In genomic region chr2:207833265-207833751, GRCh38 we compare ENCODE assay signal across 12 cellular contexts.
DNase-seq lines count a peak whose midpoint lies in the region; ATAC-seq and TF ChIP-seq lines count a peak whose summit lies in the region.
"Had no signal": no experiment of that assay in that cellular context is flagged by ENCODE, and none has a peak within 500 bp of the region (broad histone marks: within the 10 kb centered on the region; RNA-seq: fewer than 3 reads in every experiment).

No MANE protein-coding gene starts in this region.

- H3K9me2 ChIP-seq in SK-N-SH (no peaks in the 10 kb centered on the region), PC-9 (ENCODE audit: insufficient read depth) (no peaks in the 10 kb centered on the region)

- no peak for TF ChIP-seq RAD21 in SK-N-SH (IDR thresholded peaks at IDR 0.05; ENCODE audit: low read length)

- ATAC-seq in GM18517 (IDR thresholded peaks at IDR 0.05; ENCODE audit: unreplicated experiment) (peak; percentile 97), GM21515 (IDR thresholded peaks at IDR 0.05; ENCODE audit: unreplicated experiment) (peak; percentile 92), HG03280 (IDR thresholded peaks at IDR 0.05; ENCODE audit: unreplicated experiment) (peak; percentile 92)

- H4K20me1 ChIP-seq in SK-N-SH (ENCODE audit: insufficient read depth) (no peaks in the 10 kb centered on the region), PC-9 (ENCODE audit: insufficient read depth) (no peaks in the 10 kb centered on the region)

- no peaks in the 10 kb centered on the region for H3K79me2 ChIP-seq in SK-N-SH (ENCODE audit: insufficient read depth)
- no peaks in the 10 kb centered on the region for H3K79me2 ChIP-seq in PC-9 (ENCODE audit: low read depth)

- peak; percentile 12 for DNase-seq in fibroblast of villous mesenchyme (ENCODE audit: low read depth)
- DNase-seq in COR-L47 (lab: John Stamatoyannopoulos, UW) = no peak
- no peak for DNase-seq in thyroid gland
- DNase-seq in SK-N-SH = no peak
- no peak for DNase-seq in PC-9
- DNase-seq: immature natural killer cell, NCI-H146, tibial artery, WERI-Rb-1 had no signal

- no peak for TF ChIP-seq POLR2A in thyroid gland (IDR thresholded peaks at IDR 0.05)

- intact Hi-C loops in thyroid gland (cut with DNase I) = no loop called here
- intact Hi-C loops in PC-9 (cut with micrococcal nuclease; ENCODE audit: unreplicated experiment) = no loop called here

- no peak for TF ChIP-seq EP300 in SK-N-SH (IDR thresholded peaks at IDR 0.05; ENCODE audit: borderline replicate concordance in 1 of 2, low read depth in 1 of 2, low read length in 1 of 2)

- H3K4me2 ChIP-seq in SK-N-SH (no peak overlapping the region), PC-9 (no peak overlapping the region)

- H3K27ac ChIP-seq in thyroid gland = no peak overlapping the region
- H3K27ac ChIP-seq in SK-N-SH (ENCODE audit: low read depth in 2 of 2, low read length in 1 of 2) = no peak overlapping the region
- no peak overlapping the region for H3K27ac ChIP-seq in PC-9
- H3K27ac ChIP-seq: tibial artery, WERI-Rb-1 had no signal

- H3K9ac ChIP-seq in SK-N-SH = no peak overlapping the region

- H3K4me1 ChIP-seq in thyroid gland (peaks cover 3 to 5% of the 10 kb centered on the region in 2 donors), SK-N-SH (ENCODE audit: control insufficient read depth in 1 of 2, insufficient read depth in 2 of 2, low read depth in 1 of 2, low read length in 1 of 2) (peaks cover 0 to 8% of the 10 kb centered on the region in 2 experiments; a peak in 1 of 4 replicates), PC-9 (replicated peaks; ENCODE audit: insufficient read depth) (peaks cover 16% of the 10 kb centered on the region)

- H3K36me3 ChIP-seq in thyroid gland (no peaks in the 10 kb centered on the region), SK-N-SH (replicated peaks in 1 of 2; ENCODE audit: control insufficient read depth in 1 of 2, insufficient read depth in 2 of 2, low read length in 1 of 2) (no peaks in the 10 kb centered on the region), PC-9 (ENCODE audit: low read depth) (no peaks in the 10 kb centered on the region)
- H3K36me3 ChIP-seq: WERI-Rb-1 had no signal

- no peaks in the 10 kb centered on the region for H3F3A ChIP-seq in SK-N-SH (replicated peaks; ENCODE audit: insufficient read depth)
- peaks cover 16% of the 10 kb centered on the region for H3F3A ChIP-seq in PC-9 (ENCODE audit: insufficient read depth, low read depth)

- POLR2A ChIA-PET in SK-N-SH (lab: Yijun Ruan, JAX) = no interaction called here
- POLR2A ChIA-PET in PC-9 (lab: Charles Lee; ENCODE audit: unreplicated experiment) = interaction anchor here (0.6 to 0.7 kb wide), 2 partner anchors 11 to 74 kb away, joined by 3 to 38 read pairs; no protein-coding TSS in a partner anchor

- H3K4me3 ChIP-seq in fibroblast of villous mesenchyme (ENCODE audit: low read depth, low read length) = no peak overlapping the region
- no peak overlapping the region for H3K4me3 ChIP-seq in thyroid gland (replicated peaks in 1 of 3)
- no peak overlapping the region for H3K4me3 ChIP-seq in SK-N-SH (ENCODE audit: low read depth in 2 of 2, low read length in 1 of 2)
- H3K4me3 ChIP-seq in PC-9 = no peak overlapping the region
- H3K4me3 ChIP-seq: tibial artery had no signal

- no peak for TF ChIP-seq CTCF in fibroblast of villous mesenchyme (IDR thresholded peaks at IDR 0.05; ENCODE audit: insufficient read depth, low read depth, low read length)
- TF ChIP-seq CTCF in thyroid gland (IDR thresholded peaks at IDR 0.05) = no peak
- TF ChIP-seq CTCF in SK-N-SH (IDR thresholded peaks at IDR 0.05) = no peak
- TF ChIP-seq CTCF in PC-9 (conservative IDR thresholded peaks at IDR 0.05) = no peak

- CTCF ChIA-PET in SK-N-SH (lab: Yijun Ruan, JAX) (no interaction called here), PC-9 (lab: Charles Lee) (no interaction called here)

- H3K27me3 ChIP-seq in thyroid gland (no peaks in the 10 kb centered on the region), SK-N-SH (ENCODE audit: insufficient read depth) (no peaks in the 10 kb centered on the region), PC-9 (ENCODE audit: insufficient read depth, low read depth) (no peaks in the 10 kb centered on the region)
- H3K27me3 ChIP-seq: tibial artery had no signal

- H2AFZ ChIP-seq in SK-N-SH (ENCODE audit: low read depth) (no peak overlapping the region), PC-9 (no peak overlapping the region)

- no TSS peak for BruUV-seq in PC-9 (replicated peaks; lab: Mats Ljungman, UMichigan)

- 88 to 91% methylated on average over 3 of the region's 3 CpGs for WGBS in thyroid gland, 2 donors
- WGBS in SK-N-SH (ENCODE audit: low lambda C conversion rate) = 82% methylated on average over 3 of the region's 3 CpGs

- H3K9me3 ChIP-seq in thyroid gland = no peaks in the 10 kb centered on the region
- H3K9me3 ChIP-seq in SK-N-SH = no peaks in the 10 kb centered on the region
- no peaks in the 10 kb centered on the region for H3K9me3 ChIP-seq in PC-9 (ENCODE audit: insufficient read depth, low read depth)
- H3K9me3 ChIP-seq: tibial artery had no signal

TF ChIP-seq in SK-N-SH, 30 proteins besides CTCF, POLR2A, EP300 and RAD21:
- TF ChIP-seq FOXJ3 (CRISPR knock-in tag; IDR thresholded peaks at IDR 0.05) (no peak), GATA2 (CRISPR knock-in tag; IDR thresholded peaks at IDR 0.05) (no peak), FOXM1 (IDR thresholded peaks at IDR 0.05; ENCODE audit: low read depth) (no peak), JUND (IDR thresholded peaks at IDR 0.05) (no peak), USF2 (IDR thresholded peaks at IDR 0.05; ENCODE audit: borderline replicate concordance, low read depth, low read length) (no peak), TCF12 (IDR thresholded peaks at IDR 0.05) (no peak), POLR2AphosphoS5 (IDR thresholded peaks at IDR 0.05; ENCODE audit: low read depth, low read length) (no peak), RXRA (IDR thresholded peaks at IDR 0.05; ENCODE audit: borderline replicate concordance, low read depth) (no peak), EZH2phosphoT487 (IDR thresholded peaks at IDR 0.05; ENCODE audit: borderline replicate concordance, low read depth) (no peak), NRF1 (IDR thresholded peaks at IDR 0.05; ENCODE audit: low read depth, low read length) (no peak), MAX (IDR thresholded peaks at IDR 0.05; ENCODE audit: low read depth) (no peak)
